9 cellular contexts compared by ENCODE assay signal in genomic region chr1:154222518-154222917, GRCh38. TPM values are rescaled to one million over a fixed set of nuclear protein-coding genes. Genes with fewer than 3 reads are reported as not detected.
DNase-seq lines count a peak whose midpoint lies in the region; ATAC-seq, FAIRE-seq and TF ChIP-seq lines count a peak whose summit lies in the region.
"Had no signal": no experiment of that assay in that cellular context is flagged by ENCODE, and none has a peak within 500 bp of the region (broad histone marks: within the 10 kb centered on the region; RNA-seq: fewer than 3 reads in every experiment).

No MANE protein-coding gene starts in this region.

- no peaks in the 10 kb centered on the region for H3K27me3 ChIP-seq in NT2/D1 (ENCODE audit: insufficient read depth, insufficient read length)
- no peaks in the 10 kb centered on the region for H3K27me3 ChIP-seq in pancreas

- peak overlapping the region; percentile 88 for H3K27ac Mint-ChIP-seq in Calu3 (ENCODE audit: unreplicated experiment)
- peak overlapping the region; percentile 93 to 97 for H3K27ac Mint-ChIP-seq in effector memory CD8-positive, alpha-beta T cell

- H3K27me3 Mint-ChIP-seq in Calu3 (ENCODE audit: unreplicated experiment) = no peaks in the 10 kb centered on the region
- H3K27me3 Mint-ChIP-seq in effector memory CD8-positive, alpha-beta T cell = no peaks in the 10 kb centered on the region

- no peak for ATAC-seq in effector memory CD8-positive, alpha-beta T cell (replicated peaks)
- ATAC-seq in pancreas (no peak), HG03025 (IDR thresholded peaks at IDR 0.05; ENCODE audit: low FRiP score, unreplicated experiment) (no peak), GM21515 (IDR thresholded peaks at IDR 0.05; ENCODE audit: unreplicated experiment) (no peak), HG03520 (IDR thresholded peaks at IDR 0.05; ENCODE audit: unreplicated experiment) (no peak)

- peak overlapping the region; percentile 80 for H3K4me3 Mint-ChIP-seq in Calu3 (ENCODE audit: low read depth, unreplicated experiment)
- peak overlapping the region; percentile 81 to 92 for H3K4me3 Mint-ChIP-seq in effector memory CD8-positive, alpha-beta T cell

- CTCF ChIA-PET in Calu3 (lab: Charles Lee) = no interaction called here

- TF ChIP-seq CTCF in Calu3 (IDR thresholded peaks at IDR 0.05; ENCODE audit: unreplicated experiment) = no peak
- TF ChIP-seq CTCF in pancreas (IDR thresholded peaks at IDR 0.05) = no peak

- peak overlapping the region; percentile 92 for H3K4me3 ChIP-seq in NT2/D1 (ENCODE audit: insufficient read length, low read depth)
- H3K4me3 ChIP-seq in pancreas = peak overlapping the region in 3 of 4 donors; percentile 63 to 74 (median 68)

- no peak for DNase-seq in Calu3
- no peak for DNase-seq in NT2/D1 (ENCODE audit: low read depth, low spot score)
- no peak for DNase-seq in effector memory CD8-positive, alpha-beta T cell
- no peak for DNase-seq in pancreas
- no peak for DNase-seq in NCI-H2196 treated with DMSO at 0.1 percent for 48 hours (lab: John Stamatoyannopoulos, UW; ENCODE audit: unreplicated experiment)

- H3K9me3 ChIP-seq in NT2/D1 (ENCODE audit: insufficient read depth, low read length) (peaks cover 8% of the 10 kb centered on the region), pancreas (no peaks in the 10 kb centered on the region)

- WGBS in pancreas, 2 donors = 48 to 56% methylated on average over 1 of the region's 1 CpG

- H3K4me1 ChIP-seq in NT2/D1 (ENCODE audit: insufficient read depth, insufficient read length) (no peaks in the 10 kb centered on the region), pancreas (peaks cover 11 to 33% (median 33%) of the 10 kb centered on the region in 3 donors)

- peaks cover 73% of the 10 kb centered on the region for H3K36me3 Mint-ChIP-seq in Calu3 (ENCODE audit: insufficient read depth, unreplicated experiment)
- H3K36me3 Mint-ChIP-seq in effector memory CD8-positive, alpha-beta T cell (ENCODE audit: insufficient read depth) = peaks cover 53% of the 10 kb centered on the region

- H3K4me1 Mint-ChIP-seq in Calu3 (ENCODE audit: low read depth, unreplicated experiment) = peaks cover 35% of the 10 kb centered on the region
- peaks cover 46 to 68% of the 10 kb centered on the region in 2 donors for H3K4me1 Mint-ChIP-seq in effector memory CD8-positive, alpha-beta T cell (ENCODE audit: low read depth in 2 of 2)

- H3K9ac ChIP-seq in NT2/D1 (ENCODE audit: insufficient read length, low read depth) = no peak overlapping the region

- H3K36me3 ChIP-seq in NT2/D1 (ENCODE audit: insufficient read depth, insufficient read length, low read length) (peaks cover 74% of the 10 kb centered on the region), pancreas (peaks cover 0 to 14% (median 14%) of the 10 kb centered on the region in 3 donors)

- no peak for FAIRE-seq in pancreas (lab: Jason Lieb, UNC)

- intact Hi-C loops in Calu3 (cut with micrococcal nuclease; ENCODE audit: unreplicated experiment) = no loop called here
- intact Hi-C loops in pancreas (cut with DNase I) = no loop called here

- no peak overlapping the region for H3K27ac ChIP-seq in pancreas

- BruUV-seq in Calu3 (replicated peaks; lab: Mats Ljungman, UMichigan) = no TSS peak

- H3K9me3 Mint-ChIP-seq in Calu3 (ENCODE audit: low read depth, unreplicated experiment) = no peaks in the 10 kb centered on the region
- no peaks in the 10 kb centered on the region for H3K9me3 Mint-ChIP-seq in effector memory CD8-positive, alpha-beta T cell

RNA-seq across cellular contexts. Expression of gene UBAP2L, which starts 1.8 kb away (rescaled TPM):
- total RNA-seq in Calu3 (2022) (245 and 250 TPM in 2 replicates), pancreas (10 to 100 TPM; 32.7 to 69.8 (median 46.9) TPM)
- polyA plus RNA-seq in pancreas = 10 to 100 TPM; 50.5 to 58.1 TPM

RNA-seq across cellular contexts. Expression of gene CFAP141, which starts 16.4 kb away (rescaled TPM):
- not detected in 2 replicates for total RNA-seq in Calu3 (2022)
- total RNA-seq in pancreas = not detected
- polyA plus RNA-seq in pancreas = under 1 TPM in 1 of 2 donors, not detected in 1; 0.52 TPM
- total RNA-seq: T-helper 1 cell treated with Interleukin-12 subunit alpha and Interleukin-12 subunit beta and Interleukin-4 antibody, amounts not matched to agents 30 ng/mL and 1 ng/mL, for 36 hours had no signal

RNA-seq across cellular contexts. Expression of gene TPM3, which starts 30.6 kb away (rescaled TPM):
- total RNA-seq in Calu3 (2022) (564 and 582 TPM in 2 replicates), pancreas (100 to 1,000 TPM in 2 of 6 donors, 10 to 100 TPM in 4; 49.0 to 158 (median 90.2) TPM)
- polyA plus RNA-seq in pancreas = 100 to 1,000 TPM in 1 of 2 donors, 10 to 100 TPM in 1; 47.7 to 116 TPM

RNA-seq across cellular contexts. Expression of gene HAX1, which starts 49.9 kb away (rescaled TPM):
- total RNA-seq in Calu3 (2022) (112 and 129 TPM in 2 replicates), pancreas (10 to 100 TPM; 36.7 to 61.1 (median 50.0) TPM)
- 10 to 100 TPM; 95.2 to 96.2 TPM for polyA plus RNA-seq in pancreas
